In the genomic region with DNA sequence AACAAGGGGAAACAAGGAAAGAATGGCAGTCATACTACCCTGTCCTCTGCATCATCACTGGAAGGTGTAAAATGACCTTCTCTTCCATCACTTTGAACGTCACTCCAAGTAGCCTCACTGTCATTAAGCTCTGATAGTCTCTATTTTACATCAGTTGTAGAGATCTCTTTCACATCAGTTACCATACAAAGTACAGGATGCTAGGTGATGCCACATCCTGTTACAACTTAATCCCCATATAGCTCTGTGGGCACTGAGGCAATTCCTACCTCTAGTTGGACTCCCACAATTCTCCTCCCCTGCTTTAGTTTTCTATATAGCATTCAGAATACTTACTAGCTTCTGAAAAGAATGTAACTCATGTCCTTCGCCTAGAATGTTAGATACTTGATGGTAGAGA, we compare ENCODE assay signal across 17 cellular contexts. TPM values are rescaled to one million over a fixed set of nuclear protein-coding genes. Genes with fewer than 3 reads are reported as not detected.
DNase-seq lines count a peak whose midpoint lies in the region; ATAC-seq and TF ChIP-seq lines count a peak whose summit lies in the region.
"Had no signal": no experiment of that assay in that cellular context is flagged by ENCODE, and none has a peak within 500 bp of the region (broad histone marks: within the 10 kb centered on the region; RNA-seq: fewer than 3 reads in every experiment).

No MANE protein-coding gene starts in this region.

- peak overlapping the region; percentile 69 for H3K27ac ChIP-seq in KOPT-K1 (ENCODE audit: low read depth, low read length, poor library complexity, severe bottlenecking)

- intact Hi-C loops in activated naive CD4-positive, alpha-beta T cell treated with anti-CD3 and anti-CD28 coated beads for 36 hours (cut with micrococcal nuclease): no loop called here

- H3K4me3 Mint-ChIP-seq in activated naive CD4-positive, alpha-beta T cell treated with anti-CD3 and anti-CD28 coated beads for 36 hours: no peak overlapping the region
- H3K4me3 Mint-ChIP-seq in activated naive CD8-positive, alpha-beta T cell treated with anti-CD3 and anti-CD28 coated beads, Interleukin-2, amount 10 ng/mL, durations not matched to agents 7 days and 5 days: peak overlapping the region; percentile 61
- no peak overlapping the region for H3K4me3 Mint-ChIP-seq in stimulated activated naive CD8-positive, alpha-beta T cell treated with anti-CD3 and anti-CD28 coated beads, Interleukin-15, amount 100 ng/mL, for 72 hours
- H3K4me3 Mint-ChIP-seq: activated B cell treated with CpG ODN at 0.5 μM for 24 hours, HFFc6 had no signal

- TF ChIP-seq CTCF in GM10266 (IDR thresholded peaks at IDR 0.05; ENCODE audit: control insufficient read depth, insufficient read depth, low read depth, missing control alignments): no peak

- no peak for DNase-seq in activated naive CD4-positive, alpha-beta T cell treated with anti-CD3 and anti-CD28 coated beads for 36 hours
- no peak for DNase-seq in activated naive CD4-positive, alpha-beta T cell (lab: John Stamatoyannopoulos, UW)
- DNase-seq in activated naive CD8-positive, alpha-beta T cell treated with anti-CD3 and anti-CD28 coated beads, Interleukin-2, amount 10 ng/mL, durations not matched to agents 7 days and 5 days: no peak
- DNase-seq in stimulated activated naive CD8-positive, alpha-beta T cell treated with anti-CD3 and anti-CD28 coated beads, Interleukin-15, amount 100 ng/mL, for 72 hours: no peak
- DNase-seq in UCSD-AML1 (lab: John Stamatoyannopoulos, UW; ENCODE audit: unreplicated experiment): no peak
- DNase-seq in nucleus accumbens (lab: John Stamatoyannopoulos, UW): no peak
- no peak for DNase-seq in GM10266 (ENCODE audit: extremely low spot score)
- DNase-seq: activated B cell treated with CpG ODN at 0.5 μM for 24 hours, cerebellar nuclear complex, kidney glomerular epithelial cell, mesendoderm, NCI-H2029, NCI-H510A treated with DMSO at 0.1 percent for 48 hours, retina had no signal

- H3K36me3 Mint-ChIP-seq in activated naive CD4-positive, alpha-beta T cell treated with anti-CD3 and anti-CD28 coated beads for 36 hours (ENCODE audit: low read depth): peaks cover 23% of the 10 kb centered on the region
- peaks cover 50% of the 10 kb centered on the region for H3K36me3 Mint-ChIP-seq in activated naive CD8-positive, alpha-beta T cell treated with anti-CD3 and anti-CD28 coated beads, Interleukin-2, amount 10 ng/mL, durations not matched to agents 7 days and 5 days

- POLR2A ChIA-PET in activated naive CD8-positive, alpha-beta T cell treated with anti-CD3 and anti-CD28 coated beads, Interleukin-2, amount 10 ng/mL, durations not matched to agents 7 days and 5 days (lab: Charles Lee): no interaction called here

- H3K4me1 Mint-ChIP-seq in activated naive CD4-positive, alpha-beta T cell treated with anti-CD3 and anti-CD28 coated beads for 36 hours (ENCODE audit: low read depth): peaks cover 26% of the 10 kb centered on the region
- peaks cover 24% of the 10 kb centered on the region for H3K4me1 Mint-ChIP-seq in activated naive CD8-positive, alpha-beta T cell treated with anti-CD3 and anti-CD28 coated beads, Interleukin-2, amount 10 ng/mL, durations not matched to agents 7 days and 5 days
- peaks cover 25% of the 10 kb centered on the region for H3K4me1 Mint-ChIP-seq in stimulated activated naive CD8-positive, alpha-beta T cell treated with anti-CD3 and anti-CD28 coated beads, Interleukin-15, amount 100 ng/mL, for 72 hours

- H3K27ac Mint-ChIP-seq in activated naive CD4-positive, alpha-beta T cell treated with anti-CD3 and anti-CD28 coated beads for 36 hours: peak overlapping the region; percentile 19
- peak overlapping the region; percentile 76 for H3K27ac Mint-ChIP-seq in activated naive CD8-positive, alpha-beta T cell treated with anti-CD3 and anti-CD28 coated beads, Interleukin-2, amount 10 ng/mL, durations not matched to agents 7 days and 5 days
- H3K27ac Mint-ChIP-seq in stimulated activated naive CD8-positive, alpha-beta T cell treated with anti-CD3 and anti-CD28 coated beads, Interleukin-15, amount 100 ng/mL, for 72 hours: peak overlapping the region in 1 of 2 donors; percentile 2
- H3K27ac Mint-ChIP-seq: activated B cell treated with CpG ODN at 0.5 μM for 24 hours, HFFc6 had no signal

- CTCF ChIA-PET in activated naive CD4-positive, alpha-beta T cell treated with anti-CD3 and anti-CD28 coated beads for 36 hours (lab: Charles Lee): no interaction called here

- H3K27me3 Mint-ChIP-seq in activated naive CD4-positive, alpha-beta T cell treated with anti-CD3 and anti-CD28 coated beads for 36 hours (ENCODE audit: low read depth): no peaks in the 10 kb centered on the region
- no peaks in the 10 kb centered on the region for H3K27me3 Mint-ChIP-seq in activated naive CD8-positive, alpha-beta T cell treated with anti-CD3 and anti-CD28 coated beads, Interleukin-2, amount 10 ng/mL, durations not matched to agents 7 days and 5 days
- no peaks in the 10 kb centered on the region for H3K27me3 Mint-ChIP-seq in stimulated activated naive CD8-positive, alpha-beta T cell treated with anti-CD3 and anti-CD28 coated beads, Interleukin-15, amount 100 ng/mL, for 72 hours
- H3K27me3 Mint-ChIP-seq: activated B cell treated with CpG ODN at 0.5 μM for 24 hours had no signal

- H3K36me3 ChIP-seq in KOPT-K1 (ENCODE audit: insufficient read depth, low read length): peaks cover 47% of the 10 kb centered on the region

- H3K9me3 ChIP-seq in KOPT-K1 (ENCODE audit: insufficient read depth, low read length, poor library complexity, severe bottlenecking): no peaks in the 10 kb centered on the region

- peak; percentile 97 for ATAC-seq in activated naive CD8-positive, alpha-beta T cell treated with anti-CD3 and anti-CD28 coated beads, Interleukin-2, amount 10 ng/mL, durations not matched to agents 7 days and 5 days (ENCODE audit: low read depth)
- ATAC-seq in stimulated activated naive CD8-positive, alpha-beta T cell treated with anti-CD3 and anti-CD28 coated beads, Interleukin-15, amount 100 ng/mL, for 72 hours: peak; percentile 93
- ATAC-seq: Right ventricle myocardium inferior had no signal

- H3K9me3 Mint-ChIP-seq in activated naive CD4-positive, alpha-beta T cell treated with anti-CD3 and anti-CD28 coated beads for 36 hours: no peaks in the 10 kb centered on the region
- peaks cover 1% of the 10 kb centered on the region for H3K9me3 Mint-ChIP-seq in activated naive CD8-positive, alpha-beta T cell treated with anti-CD3 and anti-CD28 coated beads, Interleukin-2, amount 10 ng/mL, durations not matched to agents 7 days and 5 days
- no peaks in the 10 kb centered on the region for H3K9me3 Mint-ChIP-seq in stimulated activated naive CD8-positive, alpha-beta T cell treated with anti-CD3 and anti-CD28 coated beads, Interleukin-15, amount 100 ng/mL, for 72 hours
- H3K9me3 Mint-ChIP-seq: activated B cell treated with CpG ODN at 0.5 μM for 24 hours, HFFc6 had no signal

RNA-seq across cellular contexts. Expression of a gene that starts 55.1 kb away (rescaled TPM):
- total RNA-seq in activated naive CD4-positive, alpha-beta T cell treated with anti-CD3 and anti-CD28 coated beads for 36 hours: 10 to 100 TPM; 25.2 to 27.5 TPM
- 10 to 100 TPM; 14.9 to 19.4 TPM for total RNA-seq in activated naive CD8-positive, alpha-beta T cell treated with anti-CD3 and anti-CD28 coated beads, Interleukin-2, amount 10 ng/mL, durations not matched to agents 7 days and 5 days
